16 cellular contexts compared by ENCODE assay signal in genomic region chr4:159027535-159027934, GRCh38.
DNase-seq lines count a peak whose midpoint lies in the region; ATAC-seq and TF ChIP-seq lines count a peak whose summit lies in the region.
"Had no signal": no experiment of that assay in that cellular context is flagged by ENCODE, and none has a peak within 500 bp of the region (broad histone marks: within the 10 kb centered on the region; RNA-seq: fewer than 3 reads in every experiment).

No MANE protein-coding gene starts in this region.

- no peak overlapping the region for H3K4me3 Mint-ChIP-seq in natural killer cell
- H3K4me3 Mint-ChIP-seq: CD4-positive, alpha-beta T cell had no signal

- H2AFZ ChIP-seq in osteoblast (ENCODE audit: low read length): peak overlapping the region; percentile 6

- no peaks in the 10 kb centered on the region for H3K9me3 Mint-ChIP-seq in natural killer cell
- H3K9me3 Mint-ChIP-seq: CD4-positive, alpha-beta T cell had no signal

- H3K36me3 Mint-ChIP-seq in natural killer cell: no peaks in the 10 kb centered on the region

- H3K9me3 ChIP-seq in osteoblast (ENCODE audit: low read depth, low read length) (no peaks in the 10 kb centered on the region), BE2C (no peaks in the 10 kb centered on the region)
- H3K9me3 ChIP-seq: testis had no signal

- H3K27me3 Mint-ChIP-seq in natural killer cell (ENCODE audit: low read depth in 2 of 2): peaks cover 6 to 12% of the 10 kb centered on the region in 2 donors

- H3K36me3 ChIP-seq in osteoblast (ENCODE audit: insufficient read depth, low read length) (no peaks in the 10 kb centered on the region), BE2C (no peaks in the 10 kb centered on the region)
- H3K36me3 ChIP-seq: WERI-Rb-1 had no signal

- H4K20me1 ChIP-seq in osteoblast (ENCODE audit: insufficient read depth, low read length): no peaks in the 10 kb centered on the region

- no peak overlapping the region for H3K27ac Mint-ChIP-seq in natural killer cell
- H3K27ac Mint-ChIP-seq: CD4-positive, alpha-beta T cell had no signal

- H3K27me3 ChIP-seq in osteoblast (ENCODE audit: insufficient read depth, low read length) (no peaks in the 10 kb centered on the region), BE2C (no peaks in the 10 kb centered on the region)
- H3K27me3 ChIP-seq: testis had no signal

- peak overlapping the region; percentile 23 for H3K4me2 ChIP-seq in osteoblast (ENCODE audit: insufficient read depth, low read length)
- H3K4me2 ChIP-seq: smooth muscle cell had no signal

- H3K4me3 ChIP-seq in osteoblast (ENCODE audit: insufficient read depth, low read length) (no peak overlapping the region), BE2C (ENCODE audit: low read depth, low read length) (no peak overlapping the region)
- H3K4me3 ChIP-seq: K562, smooth muscle cell, testis had no signal

- DNase-seq in osteoblast (ENCODE audit: insufficient read length, low spot score, missing footprints) (no peak), natural killer cell (no peak), BE2C (no peak)
- no peak for DNase-seq in activated CD8-positive, alpha-beta memory T cell treated with anti-CD3 and anti-CD28 coated beads, Interleukin-2, amount 50 U/mL, for 4 hours
- DNase-seq: activated T-cell treated with anti-CD3 and anti-CD28 coated beads for 4 hours; amygdala; CD4-positive, alpha-beta T cell; effector CD4-positive, alpha-beta T cell; NCI-H2029 treated with DMSO at 0.1 percent for 48 hours; testis; WERI-Rb-1 had no signal

- no peak overlapping the region for H3K27ac ChIP-seq in osteoblast (ENCODE audit: low read depth, low read length)
- H3K27ac ChIP-seq: testis, WERI-Rb-1 had no signal

- intact Hi-C loops in natural killer cell (cut with micrococcal nuclease): no loop called here

- H3K4me1 Mint-ChIP-seq in natural killer cell: no peaks in the 10 kb centered on the region

- no peaks in the 10 kb centered on the region for H3K79me2 ChIP-seq in osteoblast (ENCODE audit: insufficient read depth, low read length)

- TF ChIP-seq CTCF in osteoblast (IDR thresholded peaks at IDR 0.05; ENCODE audit: extremely low read depth, low read depth, low read length) (no peak), natural killer cell (IDR thresholded peaks at IDR 0.05) (no peak), BE2C (IDR thresholded peaks at IDR 0.05; ENCODE audit: low read depth, low read length) (no peak)

- peaks cover 5% of the 10 kb centered on the region for H3K4me1 ChIP-seq in osteoblast (ENCODE audit: insufficient read depth, low read length)
- H3K4me1 ChIP-seq in BE2C: no peaks in the 10 kb centered on the region
- H3K4me1 ChIP-seq: testis had no signal

- ATAC-seq in GM18867 (IDR thresholded peaks at IDR 0.05; ENCODE audit: unreplicated experiment) (peak; percentile 75), HG02610 (IDR thresholded peaks at IDR 0.05; ENCODE audit: unreplicated experiment) (peak; percentile 71), HG03565 (IDR thresholded peaks at IDR 0.05; ENCODE audit: unreplicated experiment) (peak; percentile 84), natural killer cell (no peak)
- ATAC-seq: K562 had no signal

Comparison
In these comparisons a context has a peak if more than half of its experiments do, and no peak if none do; other contexts are left out.
1. ATAC-seq: peak in GM18867 (single experiment), HG02610 (single experiment) and HG03565 (single experiment); none in natural killer cell (0 of 3).